10 cellular contexts compared by ENCODE assay signal in genomic region chr7:113087278-113087998, GRCh38. TPM values are rescaled to one million over a fixed set of nuclear protein-coding genes. Genes with fewer than 3 reads are reported as not detected.
DNase-seq lines count a peak whose midpoint lies in the region; ATAC-seq and TF ChIP-seq lines count a peak whose summit lies in the region.
"Had no signal": no experiment of that assay in that cellular context is flagged by ENCODE, and none has a peak within 500 bp of the region (broad histone marks: within the 10 kb centered on the region; RNA-seq: fewer than 3 reads in every experiment).

No MANE protein-coding gene starts in this region.

- ATAC-seq in natural killer cell (peak in 2 of 3 donors; percentile 53 to 75), HG02938 (IDR thresholded peaks at IDR 0.05; ENCODE audit: unreplicated experiment) (no peak)

- TF ChIP-seq CTCF in dorsolateral prefrontal cortex (IDR thresholded peaks at IDR 0.05 in 54 of 56, conservative IDR thresholded peaks at IDR 0.05 in 2 of 56; ENCODE audit: low read depth in 1 of 56, partially characterized antibody in 56 of 56) (no peak), natural killer cell (IDR thresholded peaks at IDR 0.05) (no peak)

- H3K9me3 Mint-ChIP-seq in natural killer cell: peaks cover 2 to 3% of the 10 kb centered on the region in 2 donors
- H3K9me3 Mint-ChIP-seq: T-helper 1 cell treated with Interleukin-12 subunit alpha and Interleukin-12 subunit beta and Interleukin-4 antibody, amounts not matched to agents 30 μg/mL and 1 μg/mL, for 36 hours had no signal

- peak overlapping the region in 52 of 59 donors; percentile 5 to 91 (median 80) for H3K27ac ChIP-seq in dorsolateral prefrontal cortex
- H3K27ac ChIP-seq: A549 had no signal

- no peaks in the 10 kb centered on the region for H3K4me1 Mint-ChIP-seq in natural killer cell

- no peak overlapping the region for H3K27ac Mint-ChIP-seq in natural killer cell
- H3K27ac Mint-ChIP-seq: T-helper 1 cell treated with Interleukin-12 subunit alpha and Interleukin-12 subunit beta and Interleukin-4 antibody, amounts not matched to agents 30 μg/mL and 1 μg/mL, for 36 hours had no signal

- intact Hi-C loops in dorsolateral prefrontal cortex (cut with DNase I): loop anchor here in 1 of 2 donors (5.0 kb wide), 1 partner anchor 570 kb away; no protein-coding TSS in a partner anchor
- intact Hi-C loops in natural killer cell (cut with micrococcal nuclease): no loop called here

- H3K36me3 Mint-ChIP-seq in natural killer cell: no peaks in the 10 kb centered on the region

- DNase-seq in NCI-H146 (lab: John Stamatoyannopoulos, UW): peak; percentile 24
- DNase-seq in NCI-H146 treated with DMSO at 0.1 percent for 48 hours (lab: John Stamatoyannopoulos, UW; ENCODE audit: unreplicated experiment): no peak
- peak; percentile 27 to 75 for DNase-seq in NOMO-1 (lab: John Stamatoyannopoulos, UW; ENCODE audit: unreplicated experiment in 2 of 2)
- DNase-seq in dorsolateral prefrontal cortex: peak in 1 of 10 donors; percentile 29
- no peak for DNase-seq in natural killer cell
- DNase-seq in NCI-H1930 (lab: John Stamatoyannopoulos, UW): no peak
- no peak for DNase-seq in central memory CD4-positive, alpha-beta T cell

- peaks cover 0 to 5% (median 0%) of the 10 kb centered on the region in 45 donors for H3K27me3 ChIP-seq in dorsolateral prefrontal cortex

- H3K27me3 Mint-ChIP-seq in natural killer cell (ENCODE audit: low read depth in 2 of 2): peaks cover 27 to 41% of the 10 kb centered on the region in 2 donors

- peak overlapping the region; percentile 40 to 79 (median 65) for H3K4me3 ChIP-seq in dorsolateral prefrontal cortex

- no peak overlapping the region for H3K4me3 Mint-ChIP-seq in natural killer cell
- H3K4me3 Mint-ChIP-seq: T-helper 1 cell treated with Interleukin-12 subunit alpha and Interleukin-12 subunit beta and Interleukin-4 antibody, amounts not matched to agents 30 μg/mL and 1 μg/mL, for 36 hours had no signal

RNA-seq across cellular contexts. Expression of gene GPR85, which starts 0.8 kb away (rescaled TPM):
- 10 to 100 TPM; 10.1 to 30.1 (median 19.7) TPM for total RNA-seq in dorsolateral prefrontal cortex
- not detected for total RNA-seq in natural killer cell

RNA-seq across cellular contexts. Expression of gene SMIM30, which starts 30.9 kb away (rescaled TPM):
- 10 to 100 TPM; 13.4 to 37.6 (median 21.0) TPM for total RNA-seq in dorsolateral prefrontal cortex
- 1 to 10 TPM; 5.5 to 7.6 (median 6.6) TPM for total RNA-seq in natural killer cell

Comparison
In these comparisons a context has a peak if more than half of its experiments do, and no peak if none do; other contexts are left out.
1. DNase-seq: peak in NCI-H146 (single experiment) and NOMO-1 (2 of 2); none in NCI-H146 treated with DMSO at 0.1 percent for 48 hours (single experiment), natural killer cell (single experiment), NCI-H1930 (0 of 2) and central memory CD4-positive, alpha-beta T cell (single experiment).
2. RNA of gene GPR85, which starts 0.8 kb away (total RNA-seq): 10.1 to 30.1 TPM in dorsolateral prefrontal cortex; not detected in natural killer cell; every median in the first group is over 10 times any median in the second.